In the genomic region with DNA sequence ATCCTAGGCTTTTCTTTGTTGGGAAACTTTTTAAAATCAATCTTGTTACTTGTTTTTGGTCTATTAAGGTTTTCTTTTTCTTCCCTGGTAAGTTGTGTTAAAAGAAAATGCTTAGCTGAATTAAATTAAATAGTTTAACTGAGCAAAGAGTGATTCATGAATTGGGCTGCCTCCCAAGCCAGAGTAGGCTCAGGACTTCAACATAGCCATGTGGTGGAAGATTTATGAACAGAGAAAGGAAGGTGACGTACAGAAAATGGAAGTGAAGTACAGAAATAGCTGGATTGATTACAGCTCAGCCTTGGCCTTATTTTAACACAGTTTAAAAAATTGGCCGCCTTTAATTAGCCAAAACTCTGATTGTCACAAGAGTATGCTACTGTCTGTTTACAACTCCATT, we compare ENCODE assay signal across 1 cellular context.
TF ChIP-seq lines count a peak whose summit lies in the region.

No MANE protein-coding gene starts in this region.

TF ChIP-seq in K562, 482 proteins besides CTCF, POLR2A, EP300 and RAD21:
- TF ChIP-seq CBX3 (IDR thresholded peaks at IDR 0.05; ENCODE audit: borderline replicate concordance in 1 of 2, low read length in 2 of 2) (no peak), XRCC5 (IDR thresholded peaks at IDR 0.05; ENCODE audit: low read depth, low read length) (no peak), HDAC1 (IDR thresholded peaks at IDR 0.05) (no peak), U2AF1 (optimal IDR thresholded peaks at IDR 0.05; ENCODE audit: low read depth, low read length) (no peak), MBD2 (IDR thresholded peaks at IDR 0.05; ENCODE audit: borderline replicate concordance, low read depth) (no peak), NONO (IDR thresholded peaks at IDR 0.05; ENCODE audit: low read depth in 2 of 2, low read length in 1 of 2) (no peak), DMBX1 (CRISPR knock-in tag; IDR thresholded peaks at IDR 0.05; ENCODE audit: borderline replicate concordance) (peak; percentile 59; the same call in 1 of the 2 replicates), SMAD2 (IDR thresholded peaks at IDR 0.05; ENCODE audit: low read depth, low read length) (no peak), ZNF23 (CRISPR knock-in tag; IDR thresholded peaks at IDR 0.05) (no peak)
- TF ChIP-seq, protein P1, sequence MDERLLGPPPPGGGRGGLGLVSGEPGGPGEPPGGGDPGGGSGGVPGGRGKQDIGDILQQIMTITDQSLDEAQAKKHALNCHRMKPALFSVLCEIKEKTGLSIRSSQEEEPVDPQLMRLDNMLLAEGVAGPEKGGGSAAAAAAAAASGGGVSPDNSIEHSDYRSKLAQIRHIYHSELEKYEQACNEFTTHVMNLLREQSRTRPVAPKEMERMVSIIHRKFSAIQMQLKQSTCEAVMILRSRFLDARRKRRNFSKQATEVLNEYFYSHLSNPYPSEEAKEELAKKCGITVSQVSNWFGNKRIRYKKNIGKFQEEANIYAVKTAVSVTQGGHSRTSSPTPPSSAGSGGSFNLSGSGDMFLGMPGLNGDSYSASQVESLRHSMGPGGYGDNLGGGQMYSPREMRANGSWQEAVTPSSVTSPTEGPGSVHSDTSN (CRISPR knock-in tag; IDR thresholded peaks at IDR 0.05; ENCODE audit: low read depth), result no peak
- TF ChIP-seq, protein P1 (tag; conservative IDR thresholded peaks at IDR 0.05; ENCODE audit: low read depth), result peak; percentile 52
- TF ChIP-seq, protein P2, sequence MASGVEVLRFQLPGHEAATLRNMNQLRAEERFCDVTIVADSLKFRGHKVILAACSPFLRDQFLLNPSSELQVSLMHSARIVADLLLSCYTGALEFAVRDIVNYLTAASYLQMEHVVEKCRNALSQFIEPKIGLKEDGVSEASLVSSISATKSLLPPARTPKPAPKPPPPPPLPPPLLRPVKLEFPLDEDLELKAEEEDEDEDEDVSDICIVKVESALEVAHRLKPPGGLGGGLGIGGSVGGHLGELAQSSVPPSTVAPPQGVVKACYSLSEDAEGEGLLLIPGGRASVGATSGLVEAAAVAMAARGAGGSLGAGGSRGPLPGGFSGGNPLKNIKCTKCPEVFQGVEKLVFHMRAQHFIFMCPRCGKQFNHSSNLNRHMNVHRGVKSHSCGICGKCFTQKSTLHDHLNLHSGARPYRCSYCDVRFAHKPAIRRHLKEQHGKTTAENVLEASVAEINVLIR (CRISPR knock-in tag; IDR thresholded peaks at IDR 0.05), result no peak
- TF ChIP-seq, protein P3, sequence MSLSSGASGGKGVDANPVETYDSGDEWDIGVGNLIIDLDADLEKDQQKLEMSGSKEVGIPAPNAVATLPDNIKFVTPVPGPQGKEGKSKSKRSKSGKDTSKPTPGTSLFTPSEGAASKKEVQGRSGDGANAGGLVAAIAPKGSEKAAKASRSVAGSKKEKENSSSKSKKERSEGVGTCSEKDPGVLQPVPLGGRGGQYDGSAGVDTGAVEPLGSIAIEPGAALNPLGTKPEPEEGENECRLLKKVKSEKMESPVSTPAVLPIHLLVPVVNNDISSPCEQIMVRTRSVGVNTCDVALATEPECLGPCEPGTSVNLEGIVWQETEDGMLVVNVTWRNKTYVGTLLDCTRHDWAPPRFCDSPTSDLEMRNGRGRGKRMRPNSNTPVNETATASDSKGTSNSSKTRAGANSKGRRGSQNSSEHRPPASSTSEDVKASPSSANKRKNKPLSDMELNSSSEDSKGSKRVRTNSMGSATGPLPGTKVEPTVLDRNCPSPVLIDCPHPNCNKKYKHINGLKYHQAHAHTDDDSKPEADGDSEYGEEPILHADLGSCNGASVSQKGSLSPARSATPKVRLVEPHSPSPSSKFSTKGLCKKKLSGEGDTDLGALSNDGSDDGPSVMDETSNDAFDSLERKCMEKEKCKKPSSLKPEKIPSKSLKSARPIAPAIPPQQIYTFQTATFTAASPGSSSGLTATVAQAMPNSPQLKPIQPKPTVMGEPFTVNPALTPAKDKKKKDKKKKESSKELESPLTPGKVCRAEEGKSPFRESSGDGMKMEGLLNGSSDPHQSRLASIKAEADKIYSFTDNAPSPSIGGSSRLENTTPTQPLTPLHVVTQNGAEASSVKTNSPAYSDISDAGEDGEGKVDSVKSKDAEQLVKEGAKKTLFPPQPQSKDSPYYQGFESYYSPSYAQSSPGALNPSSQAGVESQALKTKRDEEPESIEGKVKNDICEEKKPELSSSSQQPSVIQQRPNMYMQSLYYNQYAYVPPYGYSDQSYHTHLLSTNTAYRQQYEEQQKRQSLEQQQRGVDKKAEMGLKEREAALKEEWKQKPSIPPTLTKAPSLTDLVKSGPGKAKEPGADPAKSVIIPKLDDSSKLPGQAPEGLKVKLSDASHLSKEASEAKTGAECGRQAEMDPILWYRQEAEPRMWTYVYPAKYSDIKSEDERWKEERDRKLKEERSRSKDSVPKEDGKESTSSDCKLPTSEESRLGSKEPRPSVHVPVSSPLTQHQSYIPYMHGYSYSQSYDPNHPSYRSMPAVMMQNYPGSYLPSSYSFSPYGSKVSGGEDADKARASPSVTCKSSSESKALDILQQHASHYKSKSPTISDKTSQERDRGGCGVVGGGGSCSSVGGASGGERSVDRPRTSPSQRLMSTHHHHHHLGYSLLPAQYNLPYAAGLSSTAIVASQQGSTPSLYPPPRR (CRISPR knock-in tag; IDR thresholded peaks at IDR 0.05; ENCODE audit: borderline replicate concordance), result no peak
